8 cellular contexts compared by ENCODE assay signal in the genomic region with DNA sequence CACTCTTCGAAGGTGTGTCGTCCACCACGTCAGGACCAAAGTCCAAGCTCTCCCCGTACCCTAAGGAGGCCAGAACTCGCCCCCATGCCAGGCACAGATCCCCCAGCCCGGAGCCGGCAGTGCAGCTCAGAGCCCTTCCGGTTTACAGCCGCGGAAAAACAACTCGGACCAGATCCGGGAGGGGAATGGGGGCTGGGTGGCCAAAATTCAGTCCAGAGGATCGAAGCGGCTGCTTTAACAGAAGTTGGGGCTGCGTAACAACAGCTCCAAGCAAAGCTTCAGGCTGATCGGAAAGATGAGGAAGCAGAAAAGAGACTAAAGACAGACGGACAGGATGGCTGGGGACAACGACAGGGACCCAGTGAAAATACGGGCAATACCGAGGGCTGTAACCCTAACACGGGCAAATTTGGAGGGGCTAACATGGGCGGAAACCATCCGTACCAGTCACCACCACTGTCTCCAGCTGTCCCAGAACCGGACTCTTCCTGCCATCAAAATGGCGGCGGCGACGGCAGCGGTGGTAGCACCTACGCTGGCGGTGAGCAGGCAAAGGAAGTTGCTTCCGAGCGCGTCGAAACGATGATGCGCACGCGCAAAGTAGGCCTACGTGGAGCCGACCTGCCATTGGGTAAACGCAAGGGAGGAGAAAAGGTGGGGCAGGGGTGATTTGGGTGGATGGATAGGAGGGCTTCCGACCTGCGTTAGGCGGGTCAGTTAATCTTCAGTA. TPM values are rescaled to one million over a fixed set of nuclear protein-coding genes. Genes with fewer than 3 reads are reported as not detected.
DNase-seq lines count a peak whose midpoint lies in the region; ATAC-seq and TF ChIP-seq lines count a peak whose summit lies in the region.

TSS of gene MMADHC (minus strand) at position 556 of the 730 bp plus-strand sequence. CDS start 678 bp downstream, outside the sequence.

- H3K4me3 ChIP-seq in KMS-11 (IDR thresholded peaks at IDR 0.05; ENCODE audit: insufficient read depth, low read depth, low read length) = no peak within 1 kb of the TSS
- peak within 1 kb of the TSS; percentile 58 to 82 (median 75) for H3K4me3 ChIP-seq in Peyer's patch
- peak within 1 kb of the TSS; percentile 71 to 86 (median 76) for H3K4me3 ChIP-seq in esophagus muscularis mucosa

- under 1% methylated on average over 40 of the region's 45 CpGs for WGBS in esophagus muscularis mucosa

- peak within 1 kb of the TSS; percentile 83 for H2AFZ ChIP-seq in KMS-11 (ENCODE audit: low read depth)

- H3K9me3 ChIP-seq in Peyer's patch (no peaks in the 10 kb centered on the region), esophagus muscularis mucosa (no peaks in the 10 kb centered on the region)

- peak; percentile 84 to 94 for TF ChIP-seq POLR2A in Peyer's patch (IDR thresholded peaks at IDR 0.05)
- TF ChIP-seq POLR2A in esophagus muscularis mucosa (IDR thresholded peaks at IDR 0.05; ENCODE audit: low read depth) = no peak

- TF ChIP-seq EP300 in esophagus muscularis mucosa (IDR thresholded peaks at IDR 0.05) = no peak

- TF ChIP-seq CTCF in KMS-11 (conservative IDR thresholded peaks at IDR 0.05; ENCODE audit: low read depth, low read length) (no peak), Peyer's patch (IDR thresholded peaks at IDR 0.05) (no peak), esophagus muscularis mucosa (IDR thresholded peaks at IDR 0.05) (no peak)

- H3K79me2 ChIP-seq in KMS-11 (ENCODE audit: insufficient read depth, low read depth) = peaks cover 44% of the 10 kb centered on the region

- H3K9ac ChIP-seq in KMS-11 = peak within 1 kb of the TSS; percentile 99

- H4K20me1 ChIP-seq in KMS-11 (ENCODE audit: insufficient read depth) = no peaks in the 10 kb centered on the region

- DNase-seq in DMS53 treated with DMSO at 0.1 percent for 48 hours (lab: John Stamatoyannopoulos, UW; ENCODE audit: unreplicated experiment) (peak; percentile 57), Peyer's patch (peak; percentile 90 to 98 (median 94)), esophagus muscularis mucosa (ENCODE audit: extremely low spot score) (peak; percentile 97), myocyte (ENCODE audit: low read depth) (peak; percentile 97)
- peak; percentile 93 to 94 for DNase-seq in activated T-cell treated with anti-CD3 and anti-CD28 coated beads, Interleukin-2, amount 50 U/mL, for 48 hours
- peak; percentile 85 to 91 for DNase-seq in stimulated activated CD8-positive, alpha-beta memory T cell treated with anti-CD3 and anti-CD28 coated beads, Interleukin-7, amount 100 ng/mL, for 48 hours (ENCODE audit: extremely low read depth in 1 of 2, low read depth in 1 of 2)

- H3K27me3 ChIP-seq in KMS-11 (ENCODE audit: insufficient read depth, low read depth) (no peaks in the 10 kb centered on the region), Peyer's patch (no peaks in the 10 kb centered on the region), esophagus muscularis mucosa (no peaks in the 10 kb centered on the region)

- H3K4me2 ChIP-seq in KMS-11 = peak within 1 kb of the TSS; percentile 92

- H3K36me3 ChIP-seq in KMS-11 (ENCODE audit: insufficient read depth) = peaks cover 3% of the 10 kb centered on the region
- peaks cover 0 to 6% (median 0%) of the 10 kb centered on the region in 3 donors for H3K36me3 ChIP-seq in Peyer's patch
- H3K36me3 ChIP-seq in esophagus muscularis mucosa = peaks cover 0 to 12% (median 2%) of the 10 kb centered on the region in 4 donors

- H3K4me1 ChIP-seq in KMS-11 (ENCODE audit: low read depth, poor library complexity, severe bottlenecking) = peaks cover 26% of the 10 kb centered on the region
- H3K4me1 ChIP-seq in Peyer's patch = peaks cover 0 to 25% (median 2%) of the 10 kb centered on the region in 4 donors
- peaks cover 14 to 47% (median 40%) of the 10 kb centered on the region in 4 donors for H3K4me1 ChIP-seq in esophagus muscularis mucosa

- H3K27ac ChIP-seq in KMS-11 = peak within 1 kb of the TSS; percentile 97
- H3K27ac ChIP-seq in Peyer's patch = peak within 1 kb of the TSS; percentile 84 to 98 (median 97)
- peak within 1 kb of the TSS; percentile 91 to 96 (median 94) for H3K27ac ChIP-seq in esophagus muscularis mucosa (replicated peaks in 1 of 4)

- intact Hi-C loops in esophagus muscularis mucosa (cut with DNase I) = no loop called here

- peak; percentile 99 for ATAC-seq in GM21737 (IDR thresholded peaks at IDR 0.05; ENCODE audit: unreplicated experiment)

RNA-seq across cellular contexts. Expression of gene MMADHC, which starts in this region (rescaled TPM):
- total RNA-seq in Peyer's patch (10 to 100 TPM; 35.5 to 61.6 (median 45.5) TPM), esophagus muscularis mucosa (100 to 1,000 TPM in 3 of 4 donors, 10 to 100 TPM in 1; 96.5 to 184 (median 133) TPM), myocyte (176 and 182 TPM in 2 replicates)
- polyA plus RNA-seq in myocyte (2012) = 89.8 TPM
